11 cellular contexts compared by ENCODE assay signal in the genomic region with DNA sequence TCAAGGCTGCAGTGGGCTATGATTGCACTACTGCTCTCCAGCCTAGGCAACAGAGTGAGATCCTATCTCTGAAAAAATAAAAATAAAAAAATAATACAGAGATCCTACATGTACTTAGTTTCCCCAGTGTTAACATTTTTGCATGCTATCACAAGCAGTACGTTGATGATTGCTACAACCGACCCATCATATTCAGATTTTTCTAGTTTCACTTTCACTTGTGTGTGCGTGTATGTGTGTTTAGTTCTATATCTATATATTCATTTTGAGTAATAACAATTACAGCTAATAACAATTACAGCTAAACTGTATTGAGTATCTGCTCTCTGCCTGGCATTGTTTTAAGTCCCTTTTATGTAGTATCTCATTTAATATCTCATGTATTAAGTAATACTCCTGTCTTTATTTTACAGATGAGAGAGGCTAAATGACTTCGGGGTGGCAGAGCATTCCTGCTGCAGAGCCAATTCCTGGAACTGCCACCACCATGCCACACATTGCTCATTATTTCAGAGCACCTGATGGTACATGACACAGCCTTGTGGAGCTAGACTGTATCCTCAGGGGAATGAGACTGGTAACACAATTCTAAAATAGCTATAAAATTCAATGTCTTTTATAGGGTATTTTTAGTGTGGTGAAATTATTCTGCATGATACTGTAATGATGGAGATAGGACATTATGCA.
A peak's percentile ranks its signal among the peaks of the same experiment; 100 is the strongest.
DNase-seq lines count a peak whose midpoint lies in the region; ATAC-seq, FAIRE-seq and TF ChIP-seq lines count a peak whose summit lies in the region.
"Had no signal": no experiment of that assay in that cellular context is flagged by ENCODE, and none has a peak within 500 bp of the region (broad histone marks: within the 10 kb centered on the region; RNA-seq: fewer than 3 reads in every experiment).

No MANE protein-coding gene starts in this region.

- no peak for ATAC-seq in right cardiac atrium

- H3K36me3 Mint-ChIP-seq in Caco-2 (ENCODE audit: insufficient read depth, unreplicated experiment) = no peaks in the 10 kb centered on the region

- intact Hi-C loops in right cardiac atrium (cut with DNase I) (no loop called here), cardiac septum (cut with DNase I) (no loop called here), endothelial cell of umbilical vein (cut with micrococcal nuclease) (no loop called here), transverse colon (cut with DNase I; ENCODE audit: low total_unique reads) (no loop called here), Caco-2 (cut with micrococcal nuclease; ENCODE audit: unreplicated experiment) (no loop called here), head of caudate nucleus (cut with DNase I) (no loop called here)

- H3K36me3 ChIP-seq in endothelial cell of umbilical vein (ENCODE audit: control insufficient read depth in 2 of 2, extremely low read depth in 1 of 2, insufficient read depth in 2 of 2, low read length in 2 of 2) (no peaks in the 10 kb centered on the region), transverse colon (no peaks in the 10 kb centered on the region), Caco-2 (ENCODE audit: control insufficient read depth, insufficient read depth, low read length) (no peaks in the 10 kb centered on the region)

- H3K4me1 ChIP-seq in right cardiac atrium (ENCODE audit: control insufficient read depth, insufficient read depth, low read length) (no peaks in the 10 kb centered on the region), endothelial cell of umbilical vein (ENCODE audit: control insufficient read depth, extremely low read depth, insufficient read depth, low read length) (no peaks in the 10 kb centered on the region), transverse colon (no peaks in the 10 kb centered on the region), Caco-2 (peaks cover 8% of the 10 kb centered on the region)

- H3K27ac ChIP-seq in right cardiac atrium (ENCODE audit: low read length) (no peak overlapping the region), endothelial cell of umbilical vein (ENCODE audit: insufficient read depth, low read depth, low read length) (no peak overlapping the region), transverse colon (no peak overlapping the region)
- H3K27ac ChIP-seq: hepatocyte had no signal

- TF ChIP-seq POLR2A in NB4 (IDR thresholded peaks at IDR 0.05; ENCODE audit: extremely low read depth, insufficient read length) = no peak
- TF ChIP-seq POLR2A in endothelial cell of umbilical vein (IDR thresholded peaks at IDR 0.05; ENCODE audit: low read depth, low read length) = no peak
- no peak for TF ChIP-seq POLR2A in transverse colon (IDR thresholded peaks at IDR 0.05)

- in situ Hi-C loops in transverse colon (cut with MboI; ENCODE audit: low pct_ligation_motif_present in 1 of 4, low pct_unique_long_range_greater_than_20kb in 1 of 4, low sequenced_read_pairs in 3 of 4) = no loop called here

- H3K9me3 Mint-ChIP-seq in Caco-2 (ENCODE audit: unreplicated experiment) = no peaks in the 10 kb centered on the region

- no peak for DNase-seq in right cardiac atrium
- no peak for DNase-seq in cardiac septum (ENCODE audit: low spot score)
- DNase-seq in NB4 (ENCODE audit: low read depth) = peak; percentile 40
- DNase-seq in endothelial cell of umbilical vein (ENCODE audit: low read depth, low spot score) = peak; percentile 19
- no peak for DNase-seq in transverse colon
- DNase-seq in Caco-2 = no peak
- DNase-seq in pons (ENCODE audit: low spot score) = no peak
- no peak for DNase-seq in head of caudate nucleus
- DNase-seq: H7, NCI-H345 had no signal

- peak overlapping the region; percentile 38 for H3K4me3 ChIP-seq in right cardiac atrium (ENCODE audit: low read length)
- H3K4me3 ChIP-seq in NB4 (ENCODE audit: low read depth, low read length) = peak overlapping the region; percentile 40
- no peak overlapping the region for H3K4me3 ChIP-seq in endothelial cell of umbilical vein (replicated peaks in 1 of 3; ENCODE audit: insufficient read depth in 1 of 3, low read depth in 1 of 3, low read length in 3 of 3)
- H3K4me3 ChIP-seq in transverse colon = peak overlapping the region in 3 of 4 donors; percentile 5 to 32 (median 24)
- H3K4me3 ChIP-seq in Caco-2 (ENCODE audit: low read depth, low read length) = no peak overlapping the region
- H3K4me3 ChIP-seq: hepatocyte had no signal

- no peak for TF ChIP-seq EP300 in transverse colon (IDR thresholded peaks at IDR 0.05; ENCODE audit: low read depth)

- H2AFZ ChIP-seq in endothelial cell of umbilical vein (ENCODE audit: low read depth, low read length) = peak overlapping the region; percentile 37
- H2AFZ ChIP-seq: hepatocyte had no signal

- no peak for FAIRE-seq in endothelial cell of umbilical vein (lab: Jason Lieb, UNC)

- H3K4me1 Mint-ChIP-seq in Caco-2 (ENCODE audit: low read depth, unreplicated experiment) = peaks cover 8% of the 10 kb centered on the region

- H4K20me1 ChIP-seq in endothelial cell of umbilical vein (replicated peaks; ENCODE audit: control insufficient read depth, extremely low read depth, insufficient read depth, low read length) = no peaks in the 10 kb centered on the region

- no peak overlapping the region for H3K27ac Mint-ChIP-seq in Caco-2 (ENCODE audit: unreplicated experiment)

- BruUV-seq in endothelial cell of umbilical vein (replicated peaks; lab: Mats Ljungman, UMichigan) (no TSS peak), Caco-2 (replicated peaks; lab: Mats Ljungman, UMichigan) (no TSS peak)

- H3K27me3 ChIP-seq in right cardiac atrium (ENCODE audit: control insufficient read depth, insufficient read depth) = no peaks in the 10 kb centered on the region
- H3K27me3 ChIP-seq in endothelial cell of umbilical vein (ENCODE audit: control insufficient read depth in 2 of 2, insufficient read depth in 2 of 2, low read length in 2 of 2) = peaks cover 0 to 3% of the 10 kb centered on the region in 2 experiments
- H3K27me3 ChIP-seq in transverse colon = no peaks in the 10 kb centered on the region
- no peaks in the 10 kb centered on the region for H3K27me3 ChIP-seq in Caco-2 (replicated peaks; ENCODE audit: control insufficient read depth, insufficient read depth, low read length)
- H3K27me3 ChIP-seq: hepatocyte had no signal

- no peaks in the 10 kb centered on the region for H3K79me2 ChIP-seq in endothelial cell of umbilical vein (ENCODE audit: control insufficient read depth, insufficient read depth, low read length)
- H3K79me2 ChIP-seq: hepatocyte had no signal

- no peak for TF ChIP-seq CTCF in NB4 (IDR thresholded peaks at IDR 0.05; ENCODE audit: low read depth, low read length)
- TF ChIP-seq CTCF in endothelial cell of umbilical vein (IDR thresholded peaks at IDR 0.05; ENCODE audit: extremely low read depth in 1 of 2, insufficient read depth in 1 of 2, low read depth in 1 of 2, low read length in 2 of 2) = no peak
- no peak for TF ChIP-seq CTCF in transverse colon (IDR thresholded peaks at IDR 0.05)
- no peak for TF ChIP-seq CTCF in Caco-2 (IDR thresholded peaks at IDR 0.05; ENCODE audit: insufficient read depth in 1 of 2, low read depth in 1 of 2, low read length in 1 of 2, severe bottlenecking in 1 of 2, unreplicated experiment in 1 of 2)

- 52% methylated on average over 4 of the region's 4 CpGs for WGBS in right cardiac atrium
- WGBS in transverse colon (ENCODE audit: low coverage in 1 of 2), 2 donors = 14 to 24% methylated on average over 4 of the region's 4 CpGs

- POLR2A ChIA-PET in endothelial cell of umbilical vein (lab: Charles Lee) (no interaction called here), Caco-2 (lab: Charles Lee) (no interaction called here)

- dilution Hi-C loops in endothelial cell of umbilical vein (cut with MboI; ENCODE audit: extremely low pct_ligation_motif_present, low sequenced_read_pairs) = no loop called here

- CTCF ChIA-PET in endothelial cell of umbilical vein (lab: Charles Lee) = no interaction called here
- CTCF ChIA-PET in Caco-2 (lab: Charles Lee) = no interaction called here

- H3K27me3 Mint-ChIP-seq in Caco-2 (ENCODE audit: insufficient read depth, unreplicated experiment) = no peaks in the 10 kb centered on the region

- H3K9me3 ChIP-seq in right cardiac atrium (ENCODE audit: control insufficient read depth, low read length) (no peaks in the 10 kb centered on the region), endothelial cell of umbilical vein (replicated peaks; ENCODE audit: control insufficient read depth, insufficient read depth, low read length) (no peaks in the 10 kb centered on the region), transverse colon (no peaks in the 10 kb centered on the region), Caco-2 (no peaks in the 10 kb centered on the region)

- no peaks in the 10 kb centered on the region for H3K9me1 ChIP-seq in endothelial cell of umbilical vein (replicated peaks; ENCODE audit: control insufficient read depth, extremely low read depth, insufficient read depth, low read length)

- no peak overlapping the region for H3K9ac ChIP-seq in endothelial cell of umbilical vein (replicated peaks; ENCODE audit: extremely low read depth, insufficient read depth, low read length)

- H3K4me2 ChIP-seq in endothelial cell of umbilical vein (ENCODE audit: insufficient read depth, low read length) = no peak overlapping the region
- H3K4me2 ChIP-seq: hepatocyte had no signal

- H3K4me3 Mint-ChIP-seq in Caco-2 (ENCODE audit: unreplicated experiment) = no peak overlapping the region

TF ChIP-seq in endothelial cell of umbilical vein, 7 proteins besides CTCF, POLR2A, EP300 and RAD21:
- TF ChIP-seq EZH2 (IDR thresholded peaks at IDR 0.05; ENCODE audit: borderline replicate concordance, low read depth, low read length, severe bottlenecking) (no peak), POLR2AphosphoS5 (IDR thresholded peaks at IDR 0.05; ENCODE audit: insufficient read depth, low read depth, low read length) (no peak), MYC (IDR thresholded peaks at IDR 0.05; ENCODE audit: low read depth, low read length) (no peak), JUN (IDR thresholded peaks at IDR 0.05; ENCODE audit: borderline replicate concordance, insufficient read depth, insufficient read length, low read depth) (no peak), FOS (IDR thresholded peaks at IDR 0.05; ENCODE audit: borderline replicate concordance, insufficient read depth, low read length) (no peak), GATA2 (IDR thresholded peaks at IDR 0.05; ENCODE audit: insufficient read depth, insufficient read length, low read depth, low read length) (no peak)
- TF ChIP-seq, protein P1, sequence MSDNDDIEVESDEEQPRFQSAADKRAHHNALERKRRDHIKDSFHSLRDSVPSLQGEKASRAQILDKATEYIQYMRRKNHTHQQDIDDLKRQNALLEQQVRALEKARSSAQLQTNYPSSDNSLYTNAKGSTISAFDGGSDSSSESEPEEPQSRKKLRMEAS (IDR thresholded peaks at IDR 0.05; ENCODE audit: insufficient read depth, insufficient read length) = no peak

Comparison
In these comparisons a context has a peak if more than half of its experiments do, and no peak if none do; other contexts are left out.
1. DNase-seq: peak in NB4 (single experiment) and endothelial cell of umbilical vein (single experiment); none in right cardiac atrium (0 of 3), cardiac septum (single experiment), transverse colon (single experiment), Caco-2 (0 of 2), pons (single experiment) and head of caudate nucleus (0 of 42).
2. H3K4me3 ChIP-seq: peak in right cardiac atrium (single experiment), NB4 (single experiment) and transverse colon (3 of 4); none in endothelial cell of umbilical vein (0 of 3) and Caco-2 (single experiment).